ENCODE assay signal across 8 cellular contexts in genomic region chr1:198669023-198669698, GRCh38. TPM values are rescaled to one million over a fixed set of nuclear protein-coding genes. Genes with fewer than 3 reads are reported as not detected.
DNase-seq lines count a peak whose midpoint lies in the region; ATAC-seq and TF ChIP-seq lines count a peak whose summit lies in the region.

No MANE protein-coding gene starts in this region.

- H4K20me1 ChIP-seq in fibroblast of lung (ENCODE audit: control insufficient read depth, extremely low read depth, insufficient read depth, low read length) = no peaks in the 10 kb centered on the region

- H3K4me1 ChIP-seq in fibroblast of lung (ENCODE audit: control insufficient read depth, extremely low read depth, insufficient read depth, low read length) = peaks cover 18% of the 10 kb centered on the region

- peak; percentile 78 for ATAC-seq in GM19351 (IDR thresholded peaks at IDR 0.05; ENCODE audit: unreplicated experiment)
- ATAC-seq in HG03280 (IDR thresholded peaks at IDR 0.05; ENCODE audit: unreplicated experiment) = peak; percentile 85
- peak; percentile 65 to 89 (median 86) for ATAC-seq in T-cell (replicated peaks in 1 of 4)

- peak overlapping the region; percentile 61 to 71 (median 69) for H3K4me3 Mint-ChIP-seq in T-cell

- peak overlapping the region; percentile 79 for H3K27ac ChIP-seq in fibroblast of lung (ENCODE audit: insufficient read depth, low read length)

- POLR2A ChIA-PET in T-cell (lab: Charles Lee) = interaction anchor here (0.6 to 4.9 kb wide), 14 partner anchors 9 to 522 kb away, joined by 3 to 33 read pairs (median 6); no protein-coding TSS in a partner anchor
- POLR2A ChIA-PET in HEK293T (lab: Yijun Ruan, JAX) = no interaction called here

- no peak overlapping the region for H3K9ac ChIP-seq in fibroblast of lung (ENCODE audit: insufficient read depth, low read length)

- no peak for TF ChIP-seq CTCF in fibroblast of lung (conservative IDR thresholded peaks at IDR 0.05 in 1 of 2, IDR thresholded peaks at IDR 0.05 in 1 of 2; ENCODE audit: low read depth in 1 of 2, low read length in 2 of 2)

- peak overlapping the region; percentile 40 for H3K4me2 ChIP-seq in fibroblast of lung (ENCODE audit: extremely low read depth, insufficient read depth, low read length)

- H3K27me3 Mint-ChIP-seq in T-cell = no peaks in the 10 kb centered on the region

- peaks cover 87 to 89% (median 89%) of the 10 kb centered on the region in 3 donors for H3K4me1 Mint-ChIP-seq in T-cell

- no peak overlapping the region for H3K4me3 ChIP-seq in fibroblast of lung (replicated peaks in 1 of 4; ENCODE audit: control extremely low read depth in 1 of 4, insufficient read depth in 1 of 4, low read depth in 3 of 4, low read length in 4 of 4)

- H3K36me3 ChIP-seq in fibroblast of lung (ENCODE audit: control insufficient read depth, insufficient read depth, low read length) = no peaks in the 10 kb centered on the region

- H3K27me3 ChIP-seq in fibroblast of lung (ENCODE audit: control insufficient read depth, insufficient read depth, low read length) = no peaks in the 10 kb centered on the region

- H3K79me2 ChIP-seq in fibroblast of lung (ENCODE audit: control insufficient read depth, insufficient read depth, low read length) = no peaks in the 10 kb centered on the region

- H3K9me3 Mint-ChIP-seq in T-cell = no peaks in the 10 kb centered on the region

- DNase-seq in CD1c-positive myeloid dendritic cell (ENCODE audit: extremely low spot score) = peak; percentile 62
- peak in 5 of 34 experiments; percentile 18 to 43 (median 22) for DNase-seq in T-cell
- peak; percentile 90 to 98 for DNase-seq in fibroblast of lung (ENCODE audit: low read depth in 2 of 2)
- DNase-seq in NCI-H446 treated with DMSO at 0.1 percent for 48 hours (lab: John Stamatoyannopoulos, UW) = no peak
- no peak for DNase-seq in HuH-7 (ENCODE audit: low spot score)
- DNase-seq in HEK293T (ENCODE audit: extremely low spot score) = no peak

- no peak overlapping the region for H2AFZ ChIP-seq in fibroblast of lung (ENCODE audit: low read length)

- no peaks in the 10 kb centered on the region for H3K9me3 ChIP-seq in fibroblast of lung (ENCODE audit: control insufficient read depth, insufficient read depth, low read depth, low read length)

- H3K27ac Mint-ChIP-seq in T-cell = peak overlapping the region; percentile 97 to 98

- CTCF ChIA-PET in T-cell (lab: Charles Lee) (interaction anchor here (0.5 to 1.6 kb wide), 4 partner anchors 10 to 19 kb away, joined by 4 to 6 read pairs (median 5); no protein-coding TSS in a partner anchor), HEK293T (lab: Yijun Ruan, JAX) (no interaction called here)

- H3K36me3 Mint-ChIP-seq in T-cell = peaks cover 70% of the 10 kb centered on the region

TF ChIP-seq in HEK293T, 16 proteins besides CTCF, POLR2A, EP300 and RAD21:
- TF ChIP-seq SUZ12 (IDR thresholded peaks at IDR 0.05) = no peak
- no peak for TF ChIP-seq NFRKB (IDR thresholded peaks at IDR 0.05)
- no peak for TF ChIP-seq CTBP1 (IDR thresholded peaks at IDR 0.05; ENCODE audit: borderline replicate concordance)
- TF ChIP-seq ARNT (IDR thresholded peaks at IDR 0.05) = no peak
- no peak for TF ChIP-seq L3MBTL2 (conservative IDR thresholded peaks at IDR 0.05)
- no peak for TF ChIP-seq PKNOX1 (IDR thresholded peaks at IDR 0.05)
- no peak for TF ChIP-seq FOXM1 (IDR thresholded peaks at IDR 0.05; ENCODE audit: borderline replicate concordance)
- TF ChIP-seq ZNF384 (IDR thresholded peaks at IDR 0.05) = no peak
- TF ChIP-seq FOXA1 (IDR thresholded peaks at IDR 0.05) = no peak
- no peak for TF ChIP-seq TARDBP (IDR thresholded peaks at IDR 0.05)
- no peak for TF ChIP-seq SP1 (IDR thresholded peaks at IDR 0.05)
- no peak for TF ChIP-seq FOXK2 (IDR thresholded peaks at IDR 0.05)
- no peak for TF ChIP-seq LEF1 (IDR thresholded peaks at IDR 0.05; ENCODE audit: borderline replicate concordance)
- no peak for TF ChIP-seq HDGF (IDR thresholded peaks at IDR 0.05; ENCODE audit: borderline replicate concordance)

RNA-seq across cellular contexts. Expression of gene PTPRC, which starts 30.3 kb away (rescaled TPM):
- total RNA-seq in T-cell = 100 to 1,000 TPM; 674 to 984 (median 781) TPM
- total RNA-seq in fibroblast of lung = under 0.01 TPM in 2 replicates
- polyA plus RNA-seq in fibroblast of lung = 0.07 and 0.11 TPM in 2 replicates
- 0.06 TPM in 1 of 2 replicates, not detected in the other for polyA plus RNA-seq in fibroblast of lung (2012)
- polyA minus RNA-seq in fibroblast of lung (ENCODE audit: low replicate concordance) = not detected in 2 replicates

Comparison
In these comparisons a context has a peak if more than half of its experiments do, and no peak if none do; other contexts are left out.
1. DNase-seq: peak in CD1c-positive myeloid dendritic cell (single experiment) and fibroblast of lung (2 of 2); none in NCI-H446 treated with DMSO at 0.1 percent for 48 hours (single experiment), HuH-7 (single experiment) and HEK293T (single experiment).
2. RNA of gene PTPRC, which starts 30.3 kb away (total RNA-seq): 674 to 984 TPM in T-cell; under 0.01 TPM in fibroblast of lung; every median in the first group is over 100 times any median in the second.
3. Peak in every context shown above with its lines, with median percentiles within 50 percentile points of each other: ATAC-seq.